ENCODE assay signal across 19 cellular contexts in the genomic region with DNA sequence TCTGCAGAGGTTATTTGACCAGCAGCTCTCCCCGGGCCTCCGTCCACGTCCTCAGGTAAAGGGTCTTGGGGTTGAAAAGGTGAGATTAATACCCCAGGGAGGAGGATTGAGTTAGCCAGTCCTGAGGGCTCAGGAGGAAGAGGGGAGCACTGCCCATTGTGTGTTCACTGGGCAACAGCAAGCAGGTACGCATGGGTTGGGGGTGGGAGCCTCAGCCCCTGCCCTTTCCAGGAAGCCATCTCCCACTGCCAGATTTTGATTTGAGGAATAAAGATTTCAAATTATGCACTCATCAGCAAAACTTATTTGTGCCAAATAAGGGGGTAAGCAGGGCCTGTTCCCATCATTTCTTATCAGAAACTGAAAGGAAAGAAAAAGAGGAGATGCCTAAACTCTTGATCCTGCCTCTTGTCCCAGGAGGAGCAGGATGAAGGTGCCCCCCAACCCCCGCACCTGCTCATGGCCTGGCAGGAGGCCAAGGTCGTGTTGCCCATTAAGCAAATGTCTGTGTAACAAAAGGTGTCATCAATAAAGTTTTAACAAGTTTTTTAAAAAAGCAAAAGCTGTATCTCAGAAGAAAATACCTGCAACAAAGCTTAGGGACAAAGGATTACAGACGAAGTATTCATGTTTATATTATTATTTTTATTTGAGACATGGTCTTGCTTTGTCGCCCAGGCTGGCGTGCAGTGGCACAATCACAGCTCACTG.
A peak's percentile ranks its signal among the peaks of the same experiment; 100 is the strongest.
DNase-seq lines count a peak whose midpoint lies in the region; ATAC-seq, FAIRE-seq and TF ChIP-seq lines count a peak whose summit lies in the region.
"Had no signal": no experiment of that assay in that cellular context is flagged by ENCODE, and none has a peak within 500 bp of the region (broad histone marks: within the 10 kb centered on the region; RNA-seq: fewer than 3 reads in every experiment).

No MANE protein-coding gene starts in this region.

- DNase-seq in CD4-positive, CD25-positive, alpha-beta regulatory T cell, result no peak
- DNase-seq in HFF-Myc (ENCODE audit: extremely low read depth, low read depth) (no peak), MCF 10A (ENCODE audit: unreplicated experiment) (peak; percentile 15), GM12891 (ENCODE audit: insufficient read length, low spot score) (no peak), NCI-H2029 treated with DMSO at 0.1 percent for 48 hours (lab: John Stamatoyannopoulos, UW) (no peak), NOMO-1 treated with dmso at 0.1 percent for 144 hours (lab: John Stamatoyannopoulos, UW; ENCODE audit: unreplicated experiment) (no peak)
- DNase-seq: activated CD8-positive, alpha-beta memory T cell treated with anti-CD3 and anti-CD28 coated beads for 24 hours; central memory CD4-positive, alpha-beta T cell; DMS79 treated with DMSO at 0.1 percent for 48 hours; effector memory CD4-positive, alpha-beta T cell; NCI-H187 treated with DMSO at 0.1 percent for 48 hours; NCI-H524; Peyer's patch; right cardiac atrium; thyroid gland had no signal

- H3K4me3 Mint-ChIP-seq in CD4-positive, CD25-positive, alpha-beta regulatory T cell, result no peak overlapping the region
- H3K4me3 Mint-ChIP-seq in MCF 10A (ENCODE audit: unreplicated experiment), result peak overlapping the region; percentile 87
- H3K4me3 Mint-ChIP-seq: activated naive CD8-positive, alpha-beta T cell had no signal

- TF ChIP-seq CTCF in HFF-Myc (IDR thresholded peaks at IDR 0.05; ENCODE audit: low read depth, low read length, missing control alignments) (no peak), MCF 10A (IDR thresholded peaks at IDR 0.05; ENCODE audit: unreplicated experiment) (no peak)

- no peaks in the 10 kb centered on the region for H3K9me3 Mint-ChIP-seq in CD4-positive, CD25-positive, alpha-beta regulatory T cell
- H3K9me3 Mint-ChIP-seq in MCF 10A (ENCODE audit: unreplicated experiment), result peaks cover 8% of the 10 kb centered on the region

- H3K9ac ChIP-seq in iPS-20b (ENCODE audit: low read depth, low read length), result peak overlapping the region; percentile 75; the same call in 1 of the 2 replicates
- H3K9ac ChIP-seq: BLaER1 had no signal

- H3K9me3 ChIP-seq in CD4-positive, CD25-positive, alpha-beta regulatory T cell (ENCODE audit: control insufficient read depth in 2 of 2, low read length in 2 of 2), result peaks cover 0 to 4% of the 10 kb centered on the region in 2 experiments
- peaks cover 4% of the 10 kb centered on the region; the same call in 1 of the 2 replicates for H3K9me3 ChIP-seq in iPS-20b (ENCODE audit: insufficient read depth, low read depth, low read length)
- H3K9me3 ChIP-seq: Peyer's patch, thyroid gland had no signal

- POLR2A ChIA-PET in MCF 10A (lab: Yijun Ruan, JAX), result interaction anchor here (0.7 to 0.9 kb wide), 5 partner anchors 21 to 160 kb away, joined by 3 read pairs; no protein-coding TSS in a partner anchor

- no peaks in the 10 kb centered on the region for H3K27me3 ChIP-seq in CD4-positive, CD25-positive, alpha-beta regulatory T cell (ENCODE audit: control insufficient read depth, insufficient read depth, low read length)
- H3K27me3 ChIP-seq in iPS-20b (ENCODE audit: insufficient read depth, low read length), result no peaks in the 10 kb centered on the region
- H3K27me3 ChIP-seq: BLaER1, Peyer's patch, thyroid gland had no signal

- peaks cover 10 to 52% (median 31%) of the 10 kb centered on the region in 4 donors for H3K4me1 Mint-ChIP-seq in CD4-positive, CD25-positive, alpha-beta regulatory T cell
- H3K4me1 Mint-ChIP-seq in MCF 10A (ENCODE audit: insufficient read depth, unreplicated experiment), result peaks cover 32% of the 10 kb centered on the region

- no peak for FAIRE-seq in GM12891 (lab: Jason Lieb, UNC)

- peaks cover 58% of the 10 kb centered on the region for H3K36me3 Mint-ChIP-seq in CD4-positive, CD25-positive, alpha-beta regulatory T cell
- H3K36me3 Mint-ChIP-seq in MCF 10A (ENCODE audit: insufficient read depth, unreplicated experiment), result peaks cover 35% of the 10 kb centered on the region

- CTCF ChIA-PET in MCF 10A (lab: Yijun Ruan, JAX), result interaction anchor here (0.7 to 1.4 kb wide), 3 partner anchors 87 to 182 kb away, joined by 3 read pairs; no protein-coding TSS in a partner anchor

- TSS peak; percentile 84 for BruUV-seq in MCF 10A (replicated peaks; lab: Mats Ljungman, UMichigan)

- H3K4me3 ChIP-seq in CD4-positive, CD25-positive, alpha-beta regulatory T cell (ENCODE audit: low read depth, low read length), result no peak overlapping the region
- peak overlapping the region; percentile 36 for H3K4me3 ChIP-seq in HFF-Myc (replicated peaks; ENCODE audit: low read depth, low read length)
- peak overlapping the region; percentile 48; the same call in 1 of the 2 replicates for H3K4me3 ChIP-seq in iPS-20b (ENCODE audit: low read length)
- H3K4me3 ChIP-seq: BLaER1, Peyer's patch, thyroid gland had no signal

- no peak for TF ChIP-seq POLR2A in GM12891 (IDR thresholded peaks at IDR 0.05; ENCODE audit: low read depth, low read length)

- peak overlapping the region in 2 of 3 donors; percentile 73 to 90 for H3K27ac Mint-ChIP-seq in CD4-positive, CD25-positive, alpha-beta regulatory T cell
- peak overlapping the region; percentile 98 for H3K27ac Mint-ChIP-seq in MCF 10A (ENCODE audit: low read depth, unreplicated experiment)

- peaks cover 70% of the 10 kb centered on the region for H3K36me3 ChIP-seq in CD4-positive, CD25-positive, alpha-beta regulatory T cell (ENCODE audit: control insufficient read depth, insufficient read depth, low read length)
- no peaks in the 10 kb centered on the region for H3K36me3 ChIP-seq in iPS-20b (ENCODE audit: insufficient read depth, low read depth, low read length)
- H3K36me3 ChIP-seq: thyroid gland had no signal

- no peak overlapping the region for H3K27ac ChIP-seq in CD4-positive, CD25-positive, alpha-beta regulatory T cell (ENCODE audit: insufficient read depth, low read length, poor library complexity, severe bottlenecking)
- H3K27ac ChIP-seq in iPS-20b (ENCODE audit: low read length), result peak overlapping the region; percentile 77
- H3K27ac ChIP-seq: BLaER1, thyroid gland had no signal

- H3K27me3 Mint-ChIP-seq in CD4-positive, CD25-positive, alpha-beta regulatory T cell, result no peaks in the 10 kb centered on the region
- no peaks in the 10 kb centered on the region for H3K27me3 Mint-ChIP-seq in MCF 10A (ENCODE audit: insufficient read depth, unreplicated experiment)
- H3K27me3 Mint-ChIP-seq: activated naive CD8-positive, alpha-beta T cell had no signal

- H3K4me1 ChIP-seq in CD4-positive, CD25-positive, alpha-beta regulatory T cell (ENCODE audit: control insufficient read depth, insufficient read depth, low read length, poor library complexity, severe bottlenecking), result peaks cover 13% of the 10 kb centered on the region
- H3K4me1 ChIP-seq in iPS-20b (ENCODE audit: insufficient read depth, low read length), result peaks cover 31% of the 10 kb centered on the region
- H3K4me1 ChIP-seq: Peyer's patch, thyroid gland had no signal

- ATAC-seq in CD4-positive, CD25-positive, alpha-beta regulatory T cell (ENCODE audit: low read depth in 2 of 2), result no peak
- no peak for ATAC-seq in HG02759 (IDR thresholded peaks at IDR 0.05; ENCODE audit: unreplicated experiment)
- ATAC-seq: right cardiac atrium had no signal

- intact Hi-C loops in MCF 10A (cut with micrococcal nuclease), result no loop called here

TF ChIP-seq in GM12891, 5 proteins besides CTCF, POLR2A, EP300 and RAD21:
- no peak for TF ChIP-seq TAF1 (IDR thresholded peaks at IDR 0.05; ENCODE audit: low read depth, low read length)
- TF ChIP-seq POLR2AphosphoS5 (IDR thresholded peaks at IDR 0.05; ENCODE audit: low read depth, low read length), result no peak
- no peak for TF ChIP-seq SPI1 (IDR thresholded peaks at IDR 0.05; ENCODE audit: low read depth, low read length)
- TF ChIP-seq PAX5 (IDR thresholded peaks at IDR 0.05; ENCODE audit: insufficient read depth, low read length, severe bottlenecking), result no peak
